34 cellular contexts compared by ENCODE assay signal in the genomic region with DNA sequence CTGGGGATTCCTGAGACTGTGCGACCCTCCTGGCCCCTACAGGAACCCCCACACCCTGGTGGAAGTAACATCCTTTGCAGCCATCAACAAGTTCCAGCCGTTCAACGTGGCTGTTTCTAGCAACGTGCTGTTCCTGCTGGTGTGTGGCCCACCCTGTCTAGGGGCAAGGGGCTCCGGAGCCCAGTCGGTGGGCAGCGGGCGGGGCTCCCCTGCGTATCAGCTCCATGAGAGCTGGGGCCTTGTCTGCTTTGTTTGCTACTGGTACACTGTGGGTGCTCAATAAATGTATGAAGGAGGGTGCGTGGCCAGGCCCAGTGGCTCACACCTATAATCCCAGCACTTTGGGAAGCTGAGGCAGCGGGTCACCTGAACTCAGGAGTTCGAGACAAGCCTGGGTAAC. TPM values are rescaled to one million over a fixed set of nuclear protein-coding genes. Genes with fewer than 3 reads are reported as not detected.
"Had no signal": no experiment of that assay in that cellular context is flagged by ENCODE, and none has a peak within 500 bp of the region (broad histone marks: within the 10 kb centered on the region; RNA-seq: fewer than 3 reads in every experiment).

No MANE protein-coding gene starts in this region.

- H3K4me1 Mint-ChIP-seq: brain had no signal

- H3K27me3 ChIP-seq: adrenal gland, Peyer's patch had no signal

- H3K4me3 ChIP-seq: adrenal gland, Peyer's patch had no signal

- DNase-seq: activated B cell treated with CpG ODN at 0.5 μM for 24 hours; activated CD4-positive, alpha-beta T cell treated with anti-CD3 and anti-CD28 coated beads for 48 hours; activated CD4-positive, alpha-beta T cell treated with anti-CD3 and anti-CD28 coated beads, Interleukin-2, amount 50 U/mL, for 4 hours; activated CD4-positive, CD25-positive, alpha-beta regulatory T cell treated with anti-CD3 and anti-CD28 coated beads, Interleukin-2, amount 50 U/mL, for 72 hours; activated CD8-positive, alpha-beta T cell treated with anti-CD3 and anti-CD28 coated beads for 36 hours; activated effector memory CD4-positive, alpha-beta T cell treated with anti-CD3 and anti-CD28 coated beads, Interleukin-2, amount 50 U/mL, for 16 hours; activated naive CD4-positive, alpha-beta T cell treated with Interleukin-2 at 50 U/mL for 16 hours; activated T-cell treated with anti-CD3 and anti-CD28 coated beads for 4 hours; activated T-cell treated with anti-CD3 and anti-CD28 coated beads, Interleukin-2, amount 50 U/mL, for 4 hours; caudate nucleus; cerebellar nuclear complex; Kasumi-1; KG1; MM.1S; MV-4-11; NCI-H1092; NCI-H1436 treated with DMSO at 0.1 percent for 48 hours; NCI-H1694 treated with DMSO at 0.1 percent for 48 hours; NCI-H2029; NCI-H345; NCI-H524 treated with DMSO at 0.1 percent for 48 hours; NK-92 treated with Interleukin-12 subunit alpha and Interleukin-12 subunit beta, amount 100 ng/mL, for 24 hours; PC-3; Peyer's patch; RPMI8226; SIG-M5; T-cell; T-helper 17 cell had no signal

- H3K36me3 Mint-ChIP-seq: activated naive CD4-positive, alpha-beta T cell treated with anti-CD3 and anti-CD28 coated beads, Interleukin-2, amount 50 U/mL, for 72 hours; T-cell had no signal

- H3K9me3 Mint-ChIP-seq: activated B cell treated with CpG ODN at 0.5 μM for 24 hours; activated CD8-positive, alpha-beta T cell treated with anti-CD3 and anti-CD28 coated beads for 36 hours; activated naive CD4-positive, alpha-beta T cell treated with anti-CD3 and anti-CD28 coated beads, Interleukin-2, amount 50 U/mL, for 72 hours; activated T-cell treated with anti-CD3 and anti-CD28 coated beads, Interleukin-2, amount 50 U/mL, for 4 hours; brain; T-cell had no signal

- H3K27ac Mint-ChIP-seq: activated B cell treated with CpG ODN at 0.5 μM for 24 hours; activated CD8-positive, alpha-beta T cell treated with anti-CD3 and anti-CD28 coated beads for 36 hours; brain; T-cell; T-helper 17 cell had no signal

- H3K4me3 Mint-ChIP-seq: activated B cell treated with CpG ODN at 0.5 μM for 24 hours; activated CD8-positive, alpha-beta T cell treated with anti-CD3 and anti-CD28 coated beads for 36 hours; activated T-cell treated with anti-CD3 and anti-CD28 coated beads, Interleukin-2, amount 50 U/mL, for 4 hours; brain; T-cell; T-helper 17 cell had no signal

- H3K27ac ChIP-seq: adrenal gland, Peyer's patch, VCaP had no signal

- H3K27me3 Mint-ChIP-seq: activated B cell treated with CpG ODN at 0.5 μM for 24 hours; activated CD8-positive, alpha-beta T cell treated with anti-CD3 and anti-CD28 coated beads for 36 hours; brain; T-cell; T-helper 17 cell had no signal

RNA-seq across cellular contexts. Expression of a gene that starts 49.9 kb away (rescaled TPM):
- total RNA-seq: NCI-H460, Right ventricle myocardium inferior had no signal
